In genomic region chr5:151115272-151115905, GRCh38 we compare ENCODE assay signal across 8 cellular contexts. TPM values are rescaled to one million over a fixed set of nuclear protein-coding genes. Genes with fewer than 3 reads are reported as not detected.
DNase-seq lines count a peak whose midpoint lies in the region; ATAC-seq and TF ChIP-seq lines count a peak whose summit lies in the region.

No MANE protein-coding gene starts in this region.

- H3K36me3 ChIP-seq in thoracic aorta = peaks cover 44% of the 10 kb centered on the region

- H3K27ac ChIP-seq in foreskin keratinocyte = no peak overlapping the region
- H3K27ac ChIP-seq in thoracic aorta = no peak overlapping the region

- TF ChIP-seq CTCF in foreskin keratinocyte (conservative IDR thresholded peaks at IDR 0.05) (peak; percentile 93), omental fat pad (IDR thresholded peaks at IDR 0.05) (peak in 1 of 3 donors; percentile 90), thoracic aorta (IDR thresholded peaks at IDR 0.05) (peak; percentile 92)

- no peak overlapping the region for H3K4me3 ChIP-seq in thoracic aorta

- DNase-seq in NCI-H1417 (lab: John Stamatoyannopoulos, UW) (peak; percentile 2 to 48 (median 46)), NCI-H1417 treated with DMSO at 0.1 percent for 48 hours (lab: John Stamatoyannopoulos, UW) (no peak), HUDEP-2 (lab: John Stamatoyannopoulos, UW; ENCODE audit: unreplicated experiment in 76 of 76) (peak in 68 of 76 experiments; percentile 8 to 78 (median 50)), SHP77 treated with DMSO at 0.1 percent for 48 hours (lab: John Stamatoyannopoulos, UW) (peak; percentile 11), foreskin keratinocyte (peak in 1 of 2 donors; percentile 32), omental fat pad (ENCODE audit: low spot score) (peak; percentile 69), thoracic aorta (ENCODE audit: low spot score) (no peak)
- DNase-seq in activated effector memory CD4-positive, alpha-beta T cell treated with Interleukin-2 at 50 U/mL for 16 hours = peak; percentile 53

- no peaks in the 10 kb centered on the region for H3K4me1 ChIP-seq in foreskin keratinocyte
- H3K4me1 ChIP-seq in thoracic aorta (ENCODE audit: control insufficient read depth in 1 of 2, low read depth in 2 of 2) = no peaks in the 10 kb centered on the region

- no peaks in the 10 kb centered on the region for H3K9me3 ChIP-seq in thoracic aorta

- H3K27me3 ChIP-seq in foreskin keratinocyte = no peaks in the 10 kb centered on the region
- no peaks in the 10 kb centered on the region for H3K27me3 ChIP-seq in thoracic aorta (replicated peaks; ENCODE audit: insufficient read depth)

- ATAC-seq in foreskin keratinocyte (peak; percentile 65), omental fat pad (ENCODE audit: low FRiP score) (no peak), thoracic aorta (ENCODE audit: insufficient number of reproducible peaks, low FRiP score, low read depth) (no peak)

RNA-seq across cellular contexts. Expression of gene TNIP1, which starts 34.6 kb away (rescaled TPM):
- total RNA-seq in foreskin keratinocyte (128 and 133 TPM in 2 replicates), omental fat pad (100 to 1,000 TPM in 3 of 4 donors, 10 to 100 TPM in 1; 96.7 to 189 (median 149) TPM), thoracic aorta (100 to 1,000 TPM in 1 of 2 donors, 10 to 100 TPM in 1; 77.4 to 103 TPM)
- 96.5 and 98.1 TPM in 2 replicates for polyA plus RNA-seq in foreskin keratinocyte

RNA-seq across cellular contexts. Expression of gene ANXA6, which starts 42.2 kb away (rescaled TPM):
- total RNA-seq in foreskin keratinocyte = 50.6 and 73.9 TPM in 2 replicates
- 42.5 and 60.6 TPM in 2 replicates for polyA plus RNA-seq in foreskin keratinocyte
- 100 to 1,000 TPM; 216 to 505 (median 379) TPM for total RNA-seq in omental fat pad
- total RNA-seq in thoracic aorta = 100 to 1,000 TPM; 207 to 349 TPM

Comparison
In these comparisons a context has a peak if more than half of its experiments do, and no peak if none do; other contexts are left out.
1. DNase-seq: peak in NCI-H1417 (3 of 3), HUDEP-2 (68 of 76), SHP77 treated with DMSO at 0.1 percent for 48 hours (single experiment), activated effector memory CD4-positive, alpha-beta T cell treated with Interleukin-2 at 50 U/mL for 16 hours (single experiment) and omental fat pad (single experiment); none in NCI-H1417 treated with DMSO at 0.1 percent for 48 hours (single experiment) and thoracic aorta (single experiment).